Comparison of ENCODE assay signal across 15 cellular contexts in genomic region chr10:6054884-6055283, GRCh38. TPM values are rescaled to one million over a fixed set of nuclear protein-coding genes. Genes with fewer than 3 reads are reported as not detected.
DNase-seq lines count a peak whose midpoint lies in the region; ATAC-seq and TF ChIP-seq lines count a peak whose summit lies in the region.
"Had no signal": no experiment of that assay in that cellular context is flagged by ENCODE, and none has a peak within 500 bp of the region (broad histone marks: within the 10 kb centered on the region; RNA-seq: fewer than 3 reads in every experiment).

No MANE protein-coding gene starts in this region.

- in situ Hi-C loops in transverse colon (cut with MboI; ENCODE audit: low pct_ligation_motif_present in 1 of 4, low pct_unique_long_range_greater_than_20kb in 1 of 4, low sequenced_read_pairs in 3 of 4): no loop called here

- H3K4me3 Mint-ChIP-seq in activated CD8-positive, alpha-beta T cell treated with anti-CD3 and anti-CD28 coated beads, Interleukin-2, amount 10 ng/mL, durations not matched to agents 7 days and 5 days: peak overlapping the region; percentile 47

- no peaks in the 10 kb centered on the region for H3K27me3 Mint-ChIP-seq in activated CD8-positive, alpha-beta T cell treated with anti-CD3 and anti-CD28 coated beads, Interleukin-2, amount 10 ng/mL, durations not matched to agents 7 days and 5 days (ENCODE audit: low read depth)

- no peaks in the 10 kb centered on the region for H3K36me3 ChIP-seq in transverse colon
- H3K36me3 ChIP-seq: BE2C had no signal

- intact Hi-C loops in transverse colon (cut with DNase I; ENCODE audit: low total_unique reads): no loop called here

- no peak for TF ChIP-seq POLR2A in transverse colon (IDR thresholded peaks at IDR 0.05)

- no peaks in the 10 kb centered on the region for H3K27me3 ChIP-seq in transverse colon

- CTCF ChIA-PET in activated CD8-positive, alpha-beta T cell treated with anti-CD3 and anti-CD28 coated beads, Interleukin-2, amount 10 ng/mL, durations not matched to agents 7 days and 5 days (lab: Charles Lee): interaction anchor here (2.0 to 7.5 kb wide), 4 partner anchors 13 to 35 kb away, joined by 5 to 81 read pairs (median 43); no protein-coding TSS in a partner anchor

- no peak overlapping the region for H3K27ac ChIP-seq in transverse colon

- POLR2A ChIA-PET in activated CD8-positive, alpha-beta T cell treated with anti-CD3 and anti-CD28 coated beads, Interleukin-2, amount 10 ng/mL, durations not matched to agents 7 days and 5 days (lab: Charles Lee): interaction anchor here (7.1 kb wide), 1 partner anchor 15 kb away, joined by 134 read pairs; no protein-coding TSS in a partner anchor

- no peak for TF ChIP-seq CTCF in transverse colon (IDR thresholded peaks at IDR 0.05)

- H3K36me3 Mint-ChIP-seq in activated CD8-positive, alpha-beta T cell treated with anti-CD3 and anti-CD28 coated beads, Interleukin-2, amount 10 ng/mL, durations not matched to agents 7 days and 5 days (ENCODE audit: low read depth): peaks cover 84% of the 10 kb centered on the region

- H3K4me3 ChIP-seq in transverse colon: no peak overlapping the region

- TF ChIP-seq EP300 in transverse colon (IDR thresholded peaks at IDR 0.05; ENCODE audit: low read depth): no peak

- H3K27ac Mint-ChIP-seq in activated CD8-positive, alpha-beta T cell treated with anti-CD3 and anti-CD28 coated beads, Interleukin-2, amount 10 ng/mL, durations not matched to agents 7 days and 5 days: peak overlapping the region; percentile 58

- H3K4me1 ChIP-seq in transverse colon: peaks cover 0 to 25% (median 7%) of the 10 kb centered on the region in 4 donors
- H3K4me1 ChIP-seq: BE2C had no signal

- no peaks in the 10 kb centered on the region for H3K9me3 ChIP-seq in transverse colon
- H3K9me3 ChIP-seq: BE2C had no signal

- peaks cover 87% of the 10 kb centered on the region for H3K4me1 Mint-ChIP-seq in activated CD8-positive, alpha-beta T cell treated with anti-CD3 and anti-CD28 coated beads, Interleukin-2, amount 10 ng/mL, durations not matched to agents 7 days and 5 days (ENCODE audit: low read depth)

- ATAC-seq in activated CD8-positive, alpha-beta T cell treated with anti-CD3 and anti-CD28 coated beads, Interleukin-2, amount 10 ng/mL, durations not matched to agents 7 days and 5 days: no peak
- ATAC-seq in left lobe of liver (no peak), HG03442 (IDR thresholded peaks at IDR 0.05; ENCODE audit: unreplicated experiment) (no peak)
- ATAC-seq: sciatic nerve had no signal

- 89 to 100% methylated on average over 1 to 5 of the region's 5 CpGs for WGBS in transverse colon (ENCODE audit: low coverage in 1 of 2), 2 donors

- H3K9me3 Mint-ChIP-seq in activated CD8-positive, alpha-beta T cell treated with anti-CD3 and anti-CD28 coated beads, Interleukin-2, amount 10 ng/mL, durations not matched to agents 7 days and 5 days (ENCODE audit: insufficient read depth): no peaks in the 10 kb centered on the region

- DNase-seq in stimulated activated CD4-positive, alpha-beta T cell treated with anti-CD3 and anti-CD28 coated beads, Interleukin-15, amount 100 ng/mL, for 24 hours: peak; percentile 31
- DNase-seq in stimulated activated CD4-positive, alpha-beta T cell treated with anti-CD3 and anti-CD28 coated beads, Interleukin-2, amount 100 ng/mL, for 48 hours: no peak
- DNase-seq in activated CD8-positive, alpha-beta T cell treated with anti-CD3 and anti-CD28 coated beads, Interleukin-2, amount 10 ng/mL, durations not matched to agents 7 days and 5 days: peak; percentile 20
- DNase-seq in left lobe of liver (ENCODE audit: low spot score): peak; percentile 16
- DNase-seq in ureter (ENCODE audit: low spot score): peak; percentile 37
- no peak for DNase-seq in transverse colon
- no peak for DNase-seq in NCI-H2107 treated with DMSO at 0.1 percent for 48 hours (lab: John Stamatoyannopoulos, UW; ENCODE audit: unreplicated experiment)
- DNase-seq: BE2C; foreskin melanocyte; mesendoderm; NCI-H524; OCI-M1; stimulated activated naive CD4-positive, alpha-beta T cell had no signal

RNA-seq across cellular contexts. Expression of gene IL2RA, which starts 7.3 kb away (rescaled TPM):
- 100 to 1,000 TPM; 174 to 177 TPM for total RNA-seq in activated CD8-positive, alpha-beta T cell treated with anti-CD3 and anti-CD28 coated beads, Interleukin-2, amount 10 ng/mL, durations not matched to agents 7 days and 5 days
- total RNA-seq in left lobe of liver (1.3 TPM), ureter (2.2 TPM), transverse colon (1 to 10 TPM in 1 of 4 donors, under 1 TPM in 1, not detected in 2; 0.79 to 1.1 TPM)

RNA-seq across cellular contexts. Expression of gene RBM17, which starts 34.0 kb away (rescaled TPM):
- 100 to 1,000 TPM; 213 to 217 TPM for total RNA-seq in activated CD8-positive, alpha-beta T cell treated with anti-CD3 and anti-CD28 coated beads, Interleukin-2, amount 10 ng/mL, durations not matched to agents 7 days and 5 days
- total RNA-seq in left lobe of liver (24.3 TPM), ureter (106 TPM), transverse colon (10 to 100 TPM; 45.0 to 80.7 (median 64.7) TPM)

Comparison
In these comparisons a context has a peak if more than half of its experiments do, and no peak if none do; other contexts are left out.
1. DNase-seq: peak in stimulated activated CD4-positive, alpha-beta T cell treated with anti-CD3 and anti-CD28 coated beads, Interleukin-15, amount 100 ng/mL, for 24 hours (single experiment), activated CD8-positive, alpha-beta T cell treated with anti-CD3 and anti-CD28 coated beads, Interleukin-2, amount 10 ng/mL, durations not matched to agents 7 days and 5 days (single experiment), left lobe of liver (single experiment) and ureter (single experiment); none in stimulated activated CD4-positive, alpha-beta T cell treated with anti-CD3 and anti-CD28 coated beads, Interleukin-2, amount 100 ng/mL, for 48 hours (0 of 2), transverse colon (single experiment) and NCI-H2107 treated with DMSO at 0.1 percent for 48 hours (single experiment).
2. RNA of gene IL2RA, which starts 7.3 kb away (total RNA-seq): 174 to 177 TPM in activated CD8-positive, alpha-beta T cell treated with anti-CD3 and anti-CD28 coated beads, Interleukin-2, amount 10 ng/mL, durations not matched to agents 7 days and 5 days; 2.2 TPM in ureter (single experiment), 1.3 TPM in left lobe of liver (single experiment) and 0.79 to 1.1 TPM in transverse colon; every median in the first group is over 10 times any median in the second.